27 cellular contexts compared by ENCODE assay signal in the genomic region with DNA sequence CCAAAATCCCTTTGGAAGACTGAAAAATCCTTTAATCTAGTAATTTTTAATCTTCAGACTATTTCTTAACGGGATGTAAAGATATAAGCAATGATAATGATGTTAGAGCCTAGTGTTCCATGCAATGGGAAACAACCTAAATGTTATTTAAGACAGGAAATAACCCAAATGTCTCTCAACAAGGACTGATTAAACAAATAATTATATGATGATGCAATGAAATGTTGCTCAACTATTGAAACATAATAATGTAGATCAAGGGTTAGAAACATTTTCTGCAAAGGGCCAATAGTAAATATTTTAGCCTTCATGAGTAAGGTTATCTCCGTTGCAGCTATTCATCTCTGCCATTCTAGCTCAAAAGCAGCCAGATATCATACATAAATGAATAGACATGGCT.
"Had no signal": no experiment of that assay in that cellular context is flagged by ENCODE, and none has a peak within 500 bp of the region (broad histone marks: within the 10 kb centered on the region; RNA-seq: fewer than 3 reads in every experiment).

No MANE protein-coding gene starts in this region.

- H3K79me2 ChIP-seq: hepatocyte had no signal

- H3K27ac ChIP-seq: adrenal gland, coronary artery, esophagus squamous epithelium, hepatocyte, left ventricle myocardium inferior, thoracic aorta, vagina, VCaP had no signal

- ATAC-seq: activated CD8-positive, alpha-beta memory T cell treated with anti-CD3 and anti-CD28 coated beads, Interleukin-2, amount 10 ng/mL, durations not matched to agents 7 days and 5 days; activated CD8-positive, alpha-beta T cell treated with anti-CD3 and anti-CD28 coated beads for 36 hours; activated naive CD4-positive, alpha-beta T cell treated with anti-CD3 and anti-CD28 coated beads, Interleukin-2, amount 50 U/mL, for 72 hours; natural killer cell treated with Interleukin-12 subunit alpha and Interleukin-12 subunit beta and Interleukin-15 and Interleukin-18, amount 100 ng/mL, for 72 hours had no signal

- H3K27me3 Mint-ChIP-seq: activated CD4-positive, alpha-beta T cell treated with anti-CD3 and anti-CD28 coated beads, Interleukin-2, amount 10 ng/mL, durations not matched to agents 7 days and 5 days; activated CD8-positive, alpha-beta memory T cell treated with anti-CD3 and anti-CD28 coated beads, Interleukin-2, amount 10 ng/mL, durations not matched to agents 7 days and 5 days; activated CD8-positive, alpha-beta T cell treated with anti-CD3 and anti-CD28 coated beads for 36 hours; natural killer cell treated with Interleukin-12 subunit alpha and Interleukin-12 subunit beta and Interleukin-15 and Interleukin-18, amount 100 ng/mL, for 72 hours; progenitor cell of endocrine pancreas; type B pancreatic cell had no signal

- H3K36me3 Mint-ChIP-seq: activated CD8-positive, alpha-beta memory T cell treated with anti-CD3 and anti-CD28 coated beads, Interleukin-2, amount 10 ng/mL, durations not matched to agents 7 days and 5 days; activated naive CD4-positive, alpha-beta T cell treated with anti-CD3 and anti-CD28 coated beads, Interleukin-2, amount 50 U/mL, for 72 hours; immature natural killer cell; memory B cell; natural killer cell treated with Interleukin-12 subunit alpha and Interleukin-12 subunit beta and Interleukin-15 and Interleukin-18, amount 100 ng/mL, for 72 hours; type B pancreatic cell had no signal

- H3K4me3 ChIP-seq: adrenal gland, coronary artery, esophagus squamous epithelium, hepatocyte, left ventricle myocardium inferior, thoracic aorta, vagina had no signal

- H3K4me1 ChIP-seq: adrenal gland, vagina had no signal

- H2AFZ ChIP-seq: hepatocyte had no signal

- H3K4me2 ChIP-seq: hepatocyte had no signal

- DNase-seq: activated CD4-positive, alpha-beta T cell treated with anti-CD3 and anti-CD28 coated beads, Interleukin-2, amount 10 ng/mL, durations not matched to agents 7 days and 5 days; activated CD4-positive, CD25-positive, alpha-beta regulatory T cell treated with anti-CD3 and anti-CD28 coated beads, Interleukin-2, amount 50 U/mL, for 72 hours; activated CD8-positive, alpha-beta memory T cell treated with anti-CD3 and anti-CD28 coated beads, Interleukin-2, amount 10 ng/mL, durations not matched to agents 7 days and 5 days; activated CD8-positive, alpha-beta T cell treated with anti-CD3 and anti-CD28 coated beads for 36 hours; activated gamma-delta T cell treated with Interleukin-2 at 50 U/mL for 16 hours; activated T-cell treated with anti-CD3 and anti-CD28 coated beads for 4 hours; adrenal gland; esophagus squamous epithelium; glutamatergic neuron; immature natural killer cell; left ventricle myocardium inferior; retina; stimulated activated CD4-positive, alpha-beta T cell treated with anti-CD3 and anti-CD28 coated beads, Interleukin-4, amount 100 ng/mL, for 24 hours; stimulated activated naive CD4-positive, alpha-beta T cell treated with Interleukin-2 at 50 U/mL for 16 hours had no signal

- FAIRE-seq: astrocyte had no signal

- H3K36me3 ChIP-seq: adrenal gland, esophagus squamous epithelium, left ventricle myocardium inferior, thoracic aorta, vagina had no signal

- H3K4me1 Mint-ChIP-seq: activated CD4-positive, alpha-beta T cell treated with anti-CD3 and anti-CD28 coated beads, Interleukin-2, amount 10 ng/mL, durations not matched to agents 7 days and 5 days; activated CD8-positive, alpha-beta memory T cell treated with anti-CD3 and anti-CD28 coated beads, Interleukin-2, amount 10 ng/mL, durations not matched to agents 7 days and 5 days; immature natural killer cell had no signal

- H3K9me3 Mint-ChIP-seq: activated CD4-positive, alpha-beta T cell treated with anti-CD3 and anti-CD28 coated beads, Interleukin-2, amount 10 ng/mL, durations not matched to agents 7 days and 5 days; activated CD8-positive, alpha-beta T cell treated with anti-CD3 and anti-CD28 coated beads for 36 hours; activated naive CD4-positive, alpha-beta T cell treated with anti-CD3 and anti-CD28 coated beads, Interleukin-2, amount 50 U/mL, for 72 hours; activated T-helper 1 cell treated with anti-CD3 and anti-CD28 coated beads, Interleukin-12 subunit alpha, Interleukin-12 subunit beta, Interleukin-2, Interleukin-4 antibody, amounts not matched to agents 30 ng/mL and 10 ng/mL and 1 ng/mL, durations not matched to agents 14 hours and 24 hours and 36 hours; memory B cell; T-helper 2 cell treated with Interferon-gamma antibody and Interleukin-4, amounts not matched to agents 5 μg/mL and 100 μg/mL, for 36 hours had no signal

- H3K27me3 ChIP-seq: adrenal gland, esophagus squamous epithelium, hepatocyte, vagina had no signal

- H3K9me3 ChIP-seq: adrenal gland, esophagus squamous epithelium, left ventricle myocardium inferior, thoracic aorta, vagina had no signal

- H3K4me3 Mint-ChIP-seq: activated CD4-positive, alpha-beta T cell treated with anti-CD3 and anti-CD28 coated beads, Interleukin-2, amount 10 ng/mL, durations not matched to agents 7 days and 5 days; activated CD8-positive, alpha-beta memory T cell treated with anti-CD3 and anti-CD28 coated beads, Interleukin-2, amount 10 ng/mL, durations not matched to agents 7 days and 5 days; activated CD8-positive, alpha-beta T cell treated with anti-CD3 and anti-CD28 coated beads for 36 hours; activated T-helper 1 cell treated with anti-CD3 and anti-CD28 coated beads, Interleukin-12 subunit alpha, Interleukin-12 subunit beta, Interleukin-2, Interleukin-4 antibody, amounts not matched to agents 30 ng/mL and 10 ng/mL and 1 ng/mL, durations not matched to agents 14 hours and 24 hours and 36 hours; immature natural killer cell; memory B cell; natural killer cell treated with Interleukin-12 subunit alpha and Interleukin-12 subunit beta and Interleukin-15 and Interleukin-18, amount 100 ng/mL, for 72 hours; T-helper 2 cell treated with Interferon-gamma antibody and Interleukin-4, amounts not matched to agents 5 μg/mL and 100 μg/mL, for 36 hours; type B pancreatic cell had no signal
